19 cellular contexts compared by ENCODE assay signal in the genomic region with DNA sequence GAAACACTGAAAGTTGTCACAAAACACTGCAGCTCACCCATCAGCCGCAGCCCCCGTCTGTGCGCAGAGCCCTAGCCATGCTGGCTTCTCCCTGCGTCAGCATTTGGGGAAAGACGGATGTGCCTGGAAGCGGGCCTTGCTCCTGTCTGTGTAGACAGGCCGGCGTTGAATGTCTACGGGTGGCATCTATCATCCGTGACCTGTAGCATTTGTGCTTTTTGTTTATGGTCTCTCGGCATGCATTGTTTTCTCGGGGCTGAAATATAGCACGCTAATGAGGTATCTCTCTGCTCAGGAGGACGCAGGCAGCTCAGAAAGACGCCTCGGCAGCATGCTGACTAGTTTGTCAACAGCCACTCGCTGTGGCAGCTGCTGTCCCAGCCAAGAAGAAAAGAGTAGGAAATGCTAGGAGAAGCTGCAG.
A peak's percentile ranks its signal among the peaks of the same experiment; 100 is the strongest.
DNase-seq lines count a peak whose midpoint lies in the region; ATAC-seq and TF ChIP-seq lines count a peak whose summit lies in the region.
"Had no signal": no experiment of that assay in that cellular context is flagged by ENCODE, and none has a peak within 500 bp of the region (broad histone marks: within the 10 kb centered on the region; RNA-seq: fewer than 3 reads in every experiment).

No MANE protein-coding gene starts in this region.

- no peak overlapping the region for H3K4me3 Mint-ChIP-seq in activated CD8-positive, alpha-beta T cell treated with anti-CD3 and anti-CD28 coated beads for 36 hours
- H3K4me3 Mint-ChIP-seq: activated B cell treated with CpG ODN at 0.5 μM for 24 hours; activated CD4-positive, alpha-beta memory T cell treated with anti-CD3 and anti-CD28 coated beads for 36 hours; activated T-cell treated with anti-CD3 and anti-CD28 coated beads, Interleukin-2, amount 50 U/mL, for 24 hours had no signal

- H3K36me3 ChIP-seq in right atrium auricular region: no peaks in the 10 kb centered on the region
- H3K36me3 ChIP-seq: MG63 had no signal

- H3K27ac ChIP-seq in right atrium auricular region: peak overlapping the region; percentile 31 to 44

- DNase-seq in HEK293T (ENCODE audit: extremely low spot score) (no peak), NCI-H69 (lab: John Stamatoyannopoulos, UW) (peak; percentile 75), right atrium auricular region (ENCODE audit: low spot score) (no peak), retina (peak; percentile 79), cerebellum (ENCODE audit: low spot score) (no peak)
- DNase-seq in activated CD8-positive, alpha-beta memory T cell treated with anti-CD3 and anti-CD28 coated beads for 24 hours: no peak
- no peak for DNase-seq in activated CD8-positive, alpha-beta T cell treated with anti-CD3 and anti-CD28 coated beads for 36 hours
- DNase-seq: activated B cell treated with CpG ODN at 0.5 μM for 24 hours; activated CD4-positive, alpha-beta memory T cell treated with anti-CD3 and anti-CD28 coated beads for 36 hours; activated naive CD4-positive, alpha-beta T cell treated with Interleukin-2 at 50 U/mL for 16 hours; activated T-cell treated with anti-CD3 and anti-CD28 coated beads, Interleukin-2, amount 50 U/mL, for 24 hours; central memory CD4-positive, alpha-beta T cell; GDM1; MG63; NCI-H187 treated with DMSO at 0.1 percent for 48 hours; NCI-H524 treated with DMSO at 0.1 percent for 48 hours; T-helper 9 cell; testis had no signal

- TF ChIP-seq CTCF in right atrium auricular region (IDR thresholded peaks at IDR 0.05): no peak
- no peak for TF ChIP-seq CTCF in activated CD8-positive, alpha-beta T cell treated with anti-CD3 and anti-CD28 coated beads for 36 hours (IDR thresholded peaks at IDR 0.05)

- peaks cover 0 to 10% of the 10 kb centered on the region in 2 donors for H3K4me1 ChIP-seq in right atrium auricular region

- CTCF ChIA-PET in HEK293T (lab: Yijun Ruan, JAX): interaction anchor here (0.7 to 1.2 kb wide), 2 partner anchors 127 to 196 kb away, joined by 3 read pairs; no protein-coding TSS in a partner anchor
- CTCF ChIA-PET in activated CD8-positive, alpha-beta T cell treated with anti-CD3 and anti-CD28 coated beads for 36 hours (lab: Charles Lee): no interaction called here

- H3K27ac Mint-ChIP-seq in activated CD8-positive, alpha-beta T cell treated with anti-CD3 and anti-CD28 coated beads for 36 hours: no peak overlapping the region
- H3K27ac Mint-ChIP-seq: activated B cell treated with CpG ODN at 0.5 μM for 24 hours; activated CD4-positive, alpha-beta memory T cell treated with anti-CD3 and anti-CD28 coated beads for 36 hours; activated T-cell treated with anti-CD3 and anti-CD28 coated beads, Interleukin-2, amount 50 U/mL, for 24 hours had no signal

- H3K27me3 ChIP-seq in right atrium auricular region: no peaks in the 10 kb centered on the region
- H3K27me3 ChIP-seq: MG63, testis had no signal

- H3K4me3 ChIP-seq in right atrium auricular region: no peak overlapping the region
- H3K4me3 ChIP-seq: MG63, testis had no signal

- intact Hi-C loops in activated CD8-positive, alpha-beta T cell treated with anti-CD3 and anti-CD28 coated beads for 36 hours (cut with micrococcal nuclease): no loop called here

- POLR2A ChIA-PET in HEK293T (lab: Yijun Ruan, JAX): no interaction called here
- POLR2A ChIA-PET in activated CD8-positive, alpha-beta T cell treated with anti-CD3 and anti-CD28 coated beads for 36 hours (lab: Charles Lee): no interaction called here

- no peaks in the 10 kb centered on the region for H3K9me3 Mint-ChIP-seq in activated CD8-positive, alpha-beta T cell treated with anti-CD3 and anti-CD28 coated beads for 36 hours
- H3K9me3 Mint-ChIP-seq: activated B cell treated with CpG ODN at 0.5 μM for 24 hours; activated CD4-positive, alpha-beta memory T cell treated with anti-CD3 and anti-CD28 coated beads for 36 hours; activated T-cell treated with anti-CD3 and anti-CD28 coated beads, Interleukin-2, amount 50 U/mL, for 24 hours had no signal

- ATAC-seq in GM19023 (IDR thresholded peaks at IDR 0.05; ENCODE audit: unreplicated experiment): no peak
- ATAC-seq in activated CD8-positive, alpha-beta T cell treated with anti-CD3 and anti-CD28 coated beads for 36 hours: no peak

- H3K36me3 Mint-ChIP-seq in activated CD8-positive, alpha-beta T cell treated with anti-CD3 and anti-CD28 coated beads for 36 hours (ENCODE audit: low read depth): no peaks in the 10 kb centered on the region
- H3K36me3 Mint-ChIP-seq: activated CD4-positive, alpha-beta memory T cell treated with anti-CD3 and anti-CD28 coated beads for 36 hours had no signal

- H3K27me3 Mint-ChIP-seq in activated CD8-positive, alpha-beta T cell treated with anti-CD3 and anti-CD28 coated beads for 36 hours: peaks cover 2% of the 10 kb centered on the region

- no peaks in the 10 kb centered on the region for H3K4me1 Mint-ChIP-seq in activated CD8-positive, alpha-beta T cell treated with anti-CD3 and anti-CD28 coated beads for 36 hours (ENCODE audit: low read depth)
- H3K4me1 Mint-ChIP-seq: activated B cell treated with CpG ODN at 0.5 μM for 24 hours had no signal

- H3K9me3 ChIP-seq in right atrium auricular region: no peaks in the 10 kb centered on the region
- H3K9me3 ChIP-seq: MG63, testis had no signal

TF ChIP-seq in HEK293T, 16 proteins besides CTCF, POLR2A, EP300 and RAD21:
- no peak for TF ChIP-seq NFRKB (IDR thresholded peaks at IDR 0.05)
- no peak for TF ChIP-seq FOXM1 (IDR thresholded peaks at IDR 0.05; ENCODE audit: borderline replicate concordance)
- TF ChIP-seq, protein P1, sequence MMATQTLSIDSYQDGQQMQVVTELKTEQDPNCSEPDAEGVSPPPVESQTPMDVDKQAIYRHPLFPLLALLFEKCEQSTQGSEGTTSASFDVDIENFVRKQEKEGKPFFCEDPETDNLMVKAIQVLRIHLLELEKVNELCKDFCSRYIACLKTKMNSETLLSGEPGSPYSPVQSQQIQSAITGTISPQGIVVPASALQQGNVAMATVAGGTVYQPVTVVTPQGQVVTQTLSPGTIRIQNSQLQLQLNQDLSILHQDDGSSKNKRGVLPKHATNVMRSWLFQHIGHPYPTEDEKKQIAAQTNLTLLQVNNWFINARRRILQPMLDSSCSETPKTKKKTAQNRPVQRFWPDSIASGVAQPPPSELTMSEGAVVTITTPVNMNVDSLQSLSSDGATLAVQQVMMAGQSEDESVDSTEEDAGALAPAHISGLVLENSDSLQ (IDR thresholded peaks at IDR 0.05): peak; percentile 36; the same call in 1 of the 2 replicates
TF ChIP-seq in HEK293T: peak in this region for 1.

Comparison
In these comparisons a context has a peak if more than half of its experiments do, and no peak if none do; other contexts are left out.
1. DNase-seq: peak in NCI-H69 (single experiment) and retina (single experiment); none in HEK293T (single experiment), right atrium auricular region (single experiment), cerebellum (single experiment), activated CD8-positive, alpha-beta memory T cell treated with anti-CD3 and anti-CD28 coated beads for 24 hours (single experiment) and activated CD8-positive, alpha-beta T cell treated with anti-CD3 and anti-CD28 coated beads for 36 hours (single experiment).